ENCODE assay signal across 8 cellular contexts in genomic region chr14:53218161-53218560, GRCh38.
DNase-seq lines count a peak whose midpoint lies in the region; ATAC-seq, FAIRE-seq and TF ChIP-seq lines count a peak whose summit lies in the region.

No MANE protein-coding gene starts in this region.

- H3K36me3 ChIP-seq in cardiac muscle cell: no peaks in the 10 kb centered on the region
- no peaks in the 10 kb centered on the region for H3K36me3 ChIP-seq in adipocyte (ENCODE audit: control insufficient read depth, insufficient read depth, low read length, severe bottlenecking)
- H3K36me3 ChIP-seq in lower lobe of right lung: no peaks in the 10 kb centered on the region
- H3K36me3 ChIP-seq in upper lobe of left lung: no peaks in the 10 kb centered on the region

- FAIRE-seq in H54 (lab: Jason Lieb, UNC): no peak

- H3K27me3 ChIP-seq in cardiac muscle cell (no peaks in the 10 kb centered on the region), adipocyte (replicated peaks; ENCODE audit: control insufficient read depth, insufficient read depth, low read length) (no peaks in the 10 kb centered on the region), lower lobe of right lung (ENCODE audit: low read depth) (no peaks in the 10 kb centered on the region), upper lobe of left lung (no peaks in the 10 kb centered on the region)

- no peak for TF ChIP-seq CTCF in cardiac muscle cell (IDR thresholded peaks at IDR 0.05; ENCODE audit: low read depth, low read length)
- no peak for TF ChIP-seq CTCF in lower lobe of right lung (IDR thresholded peaks at IDR 0.05)
- TF ChIP-seq CTCF in upper lobe of left lung (IDR thresholded peaks at IDR 0.05): no peak

- no peak for ATAC-seq in Right ventricle myocardium superior (ENCODE audit: poor library complexity)
- ATAC-seq in lower lobe of right lung: no peak
- no peak for ATAC-seq in upper lobe of left lung (ENCODE audit: low FRiP score in 2 of 2)
- no peak for ATAC-seq in GM21423 (IDR thresholded peaks at IDR 0.05; ENCODE audit: unreplicated experiment)

- peak overlapping the region; percentile 83 for H3K9ac ChIP-seq in adipocyte (ENCODE audit: low read length)

- H3K27ac ChIP-seq in cardiac muscle cell: no peak overlapping the region
- peak overlapping the region; percentile 53 for H3K27ac ChIP-seq in lower lobe of right lung
- H3K27ac ChIP-seq in upper lobe of left lung: peak overlapping the region in 1 of 4 donors; percentile 81

- DNase-seq in cardiac muscle cell (ENCODE audit: low read depth in 1 of 2, low spot score in 1 of 2) (no peak), Right ventricle myocardium superior (no peak), adipocyte (ENCODE audit: low read depth) (no peak), lower lobe of right lung (no peak), upper lobe of left lung (no peak), H54 (ENCODE audit: insufficient read length, low spot score) (no peak), hypothalamus (lab: John Stamatoyannopoulos, UW) (no peak)

- TF ChIP-seq EP300 in upper lobe of left lung (IDR thresholded peaks at IDR 0.05): no peak

- 76 to 78% methylated on average over 2 of the region's 2 CpGs for WGBS in upper lobe of left lung, 2 donors

- H3K9me3 ChIP-seq in cardiac muscle cell (ENCODE audit: low read depth) (no peaks in the 10 kb centered on the region), adipocyte (ENCODE audit: control insufficient read depth, low read length) (no peaks in the 10 kb centered on the region), lower lobe of right lung (no peaks in the 10 kb centered on the region), upper lobe of left lung (no peaks in the 10 kb centered on the region)

- no peak for TF ChIP-seq POLR2A in upper lobe of left lung (IDR thresholded peaks at IDR 0.05)
- no peak for TF ChIP-seq POLR2A in H54 (IDR thresholded peaks at IDR 0.05; ENCODE audit: low read depth, low read length)

- intact Hi-C loops in Right ventricle myocardium superior (cut with DNase I) (no loop called here), lower lobe of right lung (cut with DNase I) (no loop called here)

- H3K4me3 ChIP-seq in cardiac muscle cell (peak overlapping the region; percentile 22), adipocyte (ENCODE audit: low read length) (peak overlapping the region; percentile 85), lower lobe of right lung (peak overlapping the region; percentile 69), upper lobe of left lung (peak overlapping the region in 3 of 4 donors; percentile 59 to 68 (median 66))

- peaks cover 3% of the 10 kb centered on the region for H3K4me1 ChIP-seq in cardiac muscle cell (ENCODE audit: low read depth)
- H3K4me1 ChIP-seq in adipocyte (ENCODE audit: control insufficient read depth, insufficient read depth, low read length): peaks cover 4% of the 10 kb centered on the region
- peaks cover 7% of the 10 kb centered on the region for H3K4me1 ChIP-seq in lower lobe of right lung
- H3K4me1 ChIP-seq in upper lobe of left lung: peaks cover 5 to 9% (median 7%) of the 10 kb centered on the region in 4 donors

Comparison
In these comparisons a context has a peak if more than half of its experiments do, and no peak if none do; other contexts are left out.
1. H3K4me3 ChIP-seq: peak in every context shown above with its lines; median percentile 85 in adipocyte; 69 in lower lobe of right lung; 66 in upper lobe of left lung; 22 in cardiac muscle cell.